In genomic region chr5:61251874-61252642, GRCh38 we compare ENCODE assay signal across 28 cellular contexts.
"Had no signal": no experiment of that assay in that cellular context is flagged by ENCODE, and none has a peak within 500 bp of the region (broad histone marks: within the 10 kb centered on the region; RNA-seq: fewer than 3 reads in every experiment).

No MANE protein-coding gene starts in this region.

- H3K9me3 ChIP-seq: colonic mucosa, pancreas, suprapubic skin, thyroid gland, vagina had no signal

- H3K36me3 ChIP-seq: colonic mucosa, esophagus muscularis mucosa, heart right ventricle, pancreas, suprapubic skin, thyroid gland, vagina had no signal

- H3K27ac Mint-ChIP-seq: dendritic cell treated with granulocyte-macrophage colony-stimulating factor and Interleukin-4, amounts not matched to agents 40 ng/mL and 50 ng/mL, for 4 days; immature natural killer cell; memory B cell; natural killer cell; progenitor cell of endocrine pancreas had no signal

- H3K4me3 ChIP-seq: colonic mucosa, esophagus muscularis mucosa, heart right ventricle, lung, pancreas, suprapubic skin, thyroid gland, vagina had no signal

- H3K27me3 ChIP-seq: colonic mucosa, esophagus muscularis mucosa, heart right ventricle, pancreas, suprapubic skin, thyroid gland, vagina had no signal

- H3K9me3 Mint-ChIP-seq: immature natural killer cell, natural killer cell had no signal

- H3K36me3 Mint-ChIP-seq: immature natural killer cell, natural killer cell had no signal

- H3K4me1 Mint-ChIP-seq: immature natural killer cell; memory B cell; natural killer cell; stimulated activated naive CD8-positive, alpha-beta T cell treated with anti-CD3 and anti-CD28 coated beads, Interleukin-15, amount 100 ng/mL, for 72 hours had no signal

- H3K4me1 ChIP-seq: colonic mucosa, suprapubic skin, vagina had no signal

- ATAC-seq: heart right ventricle; left ventricle myocardium superior; natural killer cell; pancreas; right cardiac atrium; stimulated activated naive CD8-positive, alpha-beta T cell treated with anti-CD3 and anti-CD28 coated beads, Interleukin-15, amount 100 ng/mL, for 72 hours had no signal

- H3K27me3 Mint-ChIP-seq: dendritic cell treated with granulocyte-macrophage colony-stimulating factor and Interleukin-4, amounts not matched to agents 40 ng/mL and 50 ng/mL, for 4 days; progenitor cell of endocrine pancreas; stimulated activated naive CD8-positive, alpha-beta T cell treated with anti-CD3 and anti-CD28 coated beads, Interleukin-15, amount 100 ng/mL, for 72 hours had no signal

- H3K27ac ChIP-seq: colonic mucosa, heart right ventricle, suprapubic skin, thyroid gland, vagina had no signal

- H3K4me3 Mint-ChIP-seq: dendritic cell treated with granulocyte-macrophage colony-stimulating factor and Interleukin-4, amounts not matched to agents 40 ng/mL and 50 ng/mL, for 4 days; immature natural killer cell; memory B cell; natural killer cell; stimulated activated naive CD8-positive, alpha-beta T cell treated with anti-CD3 and anti-CD28 coated beads, Interleukin-15, amount 100 ng/mL, for 72 hours had no signal

- DNase-seq: colonic mucosa; effector memory CD4-positive, alpha-beta T cell; foreskin melanocyte; glutamatergic neuron; heart right ventricle; hippocampal formation; immature natural killer cell; left ventricle myocardium superior; natural killer cell; occipital lobe; pancreas; right cardiac atrium; small intestine; stimulated activated CD4-positive, alpha-beta T cell treated with anti-CD3 and anti-CD28 coated beads, Interleukin-12 subunit alpha, Interleukin-12 subunit beta, amount 100 ng/mL, for 4 hours; stimulated activated CD4-positive, alpha-beta T cell treated with anti-CD3 and anti-CD28 coated beads, Interleukin-1b, Interleukin-23, amount 100 ng/mL, for 48 hours; stimulated activated CD4-positive, alpha-beta T cell treated with anti-CD3 and anti-CD28 coated beads, Interleukin-4, amount 100 ng/mL, for 1 hour; stimulated activated CD8-positive, alpha-beta memory T cell treated with anti-CD3 and anti-CD28 coated beads, Interleukin-4, amount 100 ng/mL, for 48 hours; stimulated activated naive CD4-positive, alpha-beta T cell; stimulated activated naive CD8-positive, alpha-beta T cell treated with anti-CD3 and anti-CD28 coated beads, Interleukin-15, amount 100 ng/mL, for 72 hours; thyroid gland; trophoblast cell had no signal
